1 cellular context compared by ENCODE assay signal in genomic region chr9:131605770-131606590, GRCh38.
TF ChIP-seq lines count a peak whose summit lies in the region.

No MANE protein-coding gene starts in this region.

TF ChIP-seq in HepG2, 621 proteins besides CTCF, POLR2A, EP300 and RAD21 (continued from another document and continues in another):
- TF ChIP-seq MIXL1 (CRISPR knock-in tag; IDR thresholded peaks at IDR 0.05) = peak; percentile 87
- peak; percentile 39; the same call in 1 of the 2 replicates for TF ChIP-seq PRDM15 (CRISPR knock-in tag; IDR thresholded peaks at IDR 0.05)
- no peak for TF ChIP-seq CAMTA2 (CRISPR knock-in tag; IDR thresholded peaks at IDR 0.05; ENCODE audit: borderline replicate concordance)
- TF ChIP-seq, protein P1, sequence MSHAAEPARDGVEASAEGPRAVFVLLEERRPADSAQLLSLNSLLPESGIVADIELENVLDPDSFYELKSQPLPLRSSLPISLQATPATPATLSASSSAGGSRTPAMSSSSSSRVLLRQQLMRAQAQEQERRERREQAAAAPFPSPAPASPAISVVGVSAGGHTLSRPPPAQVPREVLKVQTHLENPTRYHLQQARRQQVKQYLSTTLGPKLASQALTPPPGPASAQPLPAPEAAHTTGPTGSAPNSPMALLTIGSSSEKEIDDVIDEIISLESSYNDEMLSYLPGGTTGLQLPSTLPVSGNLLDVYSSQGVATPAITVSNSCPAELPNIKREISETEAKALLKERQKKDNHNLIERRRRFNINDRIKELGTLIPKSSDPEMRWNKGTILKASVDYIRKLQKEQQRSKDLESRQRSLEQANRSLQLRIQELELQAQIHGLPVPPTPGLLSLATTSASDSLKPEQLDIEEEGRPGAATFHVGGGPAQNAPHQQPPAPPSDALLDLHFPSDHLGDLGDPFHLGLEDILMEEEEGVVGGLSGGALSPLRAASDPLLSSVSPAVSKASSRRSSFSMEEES (CRISPR knock-in tag; IDR thresholded peaks at IDR 0.05) = peak; percentile 80
- no peak for TF ChIP-seq ZNF484 (CRISPR knock-in tag; IDR thresholded peaks at IDR 0.05; ENCODE audit: borderline replicate concordance, low read depth)
- no peak for TF ChIP-seq ZBTB2 (CRISPR knock-in tag; IDR thresholded peaks at IDR 0.05; ENCODE audit: low read depth)
- peak; percentile 74 for TF ChIP-seq ZNF124 (CRISPR knock-in tag; IDR thresholded peaks at IDR 0.05)
- TF ChIP-seq GPBP1L1 (CRISPR knock-in tag; IDR thresholded peaks at IDR 0.05) = no peak
- TF ChIP-seq EEA1 (CRISPR knock-in tag; IDR thresholded peaks at IDR 0.05; ENCODE audit: borderline replicate concordance) = no peak
- TF ChIP-seq ZKSCAN1 (IDR thresholded peaks at IDR 0.05; ENCODE audit: low read length) = no peak
- TF ChIP-seq EHMT2 (IDR thresholded peaks at IDR 0.05; ENCODE audit: borderline replicate concordance, low read depth, low read length) = no peak
- TF ChIP-seq HMGXB3 (CRISPR knock-in tag; IDR thresholded peaks at IDR 0.05; ENCODE audit: borderline replicate concordance) = peak; percentile 78; the same call in 1 of the 2 replicates
- peak; percentile 80; the same call in 1 of the 2 replicates for TF ChIP-seq CBX5 (CRISPR knock-in tag; IDR thresholded peaks at IDR 0.05; ENCODE audit: borderline replicate concordance)
- TF ChIP-seq AKAP8 (CRISPR knock-in tag; IDR thresholded peaks at IDR 0.05) = no peak
- no peak for TF ChIP-seq IKZF1 (IDR thresholded peaks at IDR 0.05)
- TF ChIP-seq FOXA3 (CRISPR knock-in tag; IDR thresholded peaks at IDR 0.05) = peak; percentile 85
- peak; percentile 86; the same call in 1 of the 2 replicates for TF ChIP-seq BRD4 (CRISPR knock-in tag; IDR thresholded peaks at IDR 0.05)
- no peak for TF ChIP-seq HNRNPUL1 (IDR thresholded peaks at IDR 0.05; ENCODE audit: low read depth, low read length)
- no peak for TF ChIP-seq HMGA1 (CRISPR knock-in tag; conservative IDR thresholded peaks at IDR 0.05)
- no peak for TF ChIP-seq RAD51 (IDR thresholded peaks at IDR 0.05; ENCODE audit: borderline replicate concordance)
- peak; percentile 85; the same call in 1 of the 2 replicates for TF ChIP-seq MIER2 (CRISPR knock-in tag; IDR thresholded peaks at IDR 0.05)
- peak; percentile 91 for TF ChIP-seq PHF21A (CRISPR knock-in tag; IDR thresholded peaks at IDR 0.05)
- no peak for TF ChIP-seq CENPT (CRISPR knock-in tag; IDR thresholded peaks at IDR 0.05; ENCODE audit: low read depth)
- TF ChIP-seq NFE2 (CRISPR knock-in tag; IDR thresholded peaks at IDR 0.05) = no peak
- no peak for TF ChIP-seq GZF1 (CRISPR knock-in tag; IDR thresholded peaks at IDR 0.05)
- TF ChIP-seq FUBP1 (CRISPR knock-in tag; IDR thresholded peaks at IDR 0.05; ENCODE audit: borderline replicate concordance) = no peak
- no peak for TF ChIP-seq ZNF7 (CRISPR knock-in tag; IDR thresholded peaks at IDR 0.05)
- peak; percentile 93 for TF ChIP-seq DMAP1 (CRISPR knock-in tag; IDR thresholded peaks at IDR 0.05)
- peak; percentile 86 for TF ChIP-seq ZNF331 (CRISPR knock-in tag; IDR thresholded peaks at IDR 0.05)
- TF ChIP-seq, protein P2, sequence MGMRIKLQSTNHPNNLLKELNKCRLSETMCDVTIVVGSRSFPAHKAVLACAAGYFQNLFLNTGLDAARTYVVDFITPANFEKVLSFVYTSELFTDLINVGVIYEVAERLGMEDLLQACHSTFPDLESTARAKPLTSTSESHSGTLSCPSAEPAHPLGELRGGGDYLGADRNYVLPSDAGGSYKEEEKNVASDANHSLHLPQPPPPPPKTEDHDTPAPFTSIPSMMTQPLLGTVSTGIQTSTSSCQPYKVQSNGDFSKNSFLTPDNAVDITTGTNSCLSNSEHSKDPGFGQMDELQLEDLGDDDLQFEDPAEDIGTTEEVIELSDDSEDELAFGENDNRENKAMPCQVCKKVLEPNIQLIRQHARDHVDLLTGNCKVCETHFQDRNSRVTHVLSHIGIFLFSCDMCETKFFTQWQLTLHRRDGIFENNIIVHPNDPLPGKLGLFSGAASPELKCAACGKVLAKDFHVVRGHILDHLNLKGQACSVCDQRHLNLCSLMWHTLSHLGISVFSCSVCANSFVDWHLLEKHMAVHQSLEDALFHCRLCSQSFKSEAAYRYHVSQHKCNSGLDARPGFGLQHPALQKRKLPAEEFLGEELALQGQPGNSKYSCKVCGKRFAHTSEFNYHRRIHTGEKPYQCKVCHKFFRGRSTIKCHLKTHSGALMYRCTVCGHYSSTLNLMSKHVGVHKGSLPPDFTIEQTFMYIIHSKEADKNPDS (CRISPR knock-in tag; IDR thresholded peaks at IDR 0.05) = no peak
- no peak for TF ChIP-seq CCDC6 (CRISPR knock-in tag; IDR thresholded peaks at IDR 0.05)
- TF ChIP-seq ZNF619 (CRISPR knock-in tag; IDR thresholded peaks at IDR 0.05) = no peak; the same call in 1 of the 2 replicates
- no peak for TF ChIP-seq MAF1 (CRISPR knock-in tag; IDR thresholded peaks at IDR 0.05; ENCODE audit: borderline replicate concordance)
- no peak for TF ChIP-seq ZNF30 (CRISPR knock-in tag; IDR thresholded peaks at IDR 0.05)
- TF ChIP-seq, protein P3, sequence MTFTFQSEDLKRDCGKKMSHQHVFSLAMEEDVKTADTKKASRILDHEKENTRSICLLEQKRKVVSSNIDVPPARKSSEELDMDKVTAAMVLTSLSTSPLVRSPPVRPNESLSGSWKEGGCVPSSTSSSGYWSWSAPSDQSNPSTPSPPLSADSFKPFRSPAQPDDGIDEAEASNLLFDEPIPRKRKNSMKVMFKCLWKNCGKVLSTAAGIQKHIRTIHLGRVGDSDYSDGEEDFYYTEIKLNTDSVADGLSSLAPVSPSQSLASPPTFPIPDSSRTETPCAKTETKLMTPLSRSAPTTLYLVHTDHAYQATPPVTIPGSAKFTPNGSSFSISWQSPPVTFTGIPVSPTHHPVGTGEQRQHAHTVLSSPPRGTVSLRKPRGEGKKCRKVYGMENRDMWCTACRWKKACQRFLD (CRISPR knock-in tag; IDR thresholded peaks at IDR 0.05; ENCODE audit: borderline replicate concordance) = no peak
- TF ChIP-seq ZNF121 (CRISPR knock-in tag; IDR thresholded peaks at IDR 0.05) = no peak; the same call in 1 of the 2 replicates
- no peak for TF ChIP-seq ZFP82 (CRISPR knock-in tag; IDR thresholded peaks at IDR 0.05; ENCODE audit: borderline replicate concordance)
- no peak for TF ChIP-seq SRF (IDR thresholded peaks at IDR 0.05; ENCODE audit: low read depth, low read length)
- peak; percentile 66; the same call in 1 of the 2 replicates for TF ChIP-seq ZNF431 (CRISPR knock-in tag; IDR thresholded peaks at IDR 0.05; ENCODE audit: borderline replicate concordance, low read depth)
- TF ChIP-seq ZBTB1 (CRISPR knock-in tag; IDR thresholded peaks at IDR 0.05; ENCODE audit: borderline replicate concordance) = no peak
- no peak for TF ChIP-seq ZNF780A (CRISPR knock-in tag; IDR thresholded peaks at IDR 0.05)
- no peak for TF ChIP-seq ZNF326 (CRISPR knock-in tag; IDR thresholded peaks at IDR 0.05; ENCODE audit: borderline replicate concordance)
- TF ChIP-seq, protein P4, sequence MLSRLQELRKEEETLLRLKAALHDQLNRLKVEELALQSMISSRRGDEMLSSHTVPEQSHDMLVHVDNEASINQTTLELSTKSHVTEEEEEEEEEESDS (CRISPR knock-in tag; IDR thresholded peaks at IDR 0.05; ENCODE audit: borderline replicate concordance) = no peak
- TF ChIP-seq ZNF564 (CRISPR knock-in tag; IDR thresholded peaks at IDR 0.05) = no peak
- TF ChIP-seq TOE1 (CRISPR knock-in tag; IDR thresholded peaks at IDR 0.05) = no peak
- TF ChIP-seq, protein P5, sequence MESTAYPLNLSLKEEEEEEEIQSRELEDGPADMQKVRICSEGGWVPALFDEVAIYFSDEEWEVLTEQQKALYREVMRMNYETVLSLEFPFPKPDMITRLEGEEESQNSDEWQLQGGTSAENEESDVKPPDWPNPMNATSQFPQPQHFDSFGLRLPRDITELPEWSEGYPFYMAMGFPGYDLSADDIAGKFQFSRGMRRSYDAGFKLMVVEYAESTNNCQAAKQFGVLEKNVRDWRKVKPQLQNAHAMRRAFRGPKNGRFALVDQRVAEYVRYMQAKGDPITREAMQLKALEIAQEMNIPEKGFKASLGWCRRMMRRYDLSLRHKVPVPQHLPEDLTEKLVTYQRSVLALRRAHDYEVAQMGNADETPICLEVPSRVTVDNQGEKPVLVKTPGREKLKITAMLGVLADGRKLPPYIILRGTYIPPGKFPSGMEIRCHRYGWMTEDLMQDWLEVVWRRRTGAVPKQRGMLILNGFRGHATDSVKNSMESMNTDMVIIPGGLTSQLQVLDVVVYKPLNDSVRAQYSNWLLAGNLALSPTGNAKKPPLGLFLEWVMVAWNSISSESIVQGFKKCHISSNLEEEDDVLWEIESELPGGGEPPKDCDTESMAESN (CRISPR knock-in tag; conservative IDR thresholded peaks at IDR 0.05) = no peak
